ENCODE assay signal across 18 cellular contexts in the genomic region with DNA sequence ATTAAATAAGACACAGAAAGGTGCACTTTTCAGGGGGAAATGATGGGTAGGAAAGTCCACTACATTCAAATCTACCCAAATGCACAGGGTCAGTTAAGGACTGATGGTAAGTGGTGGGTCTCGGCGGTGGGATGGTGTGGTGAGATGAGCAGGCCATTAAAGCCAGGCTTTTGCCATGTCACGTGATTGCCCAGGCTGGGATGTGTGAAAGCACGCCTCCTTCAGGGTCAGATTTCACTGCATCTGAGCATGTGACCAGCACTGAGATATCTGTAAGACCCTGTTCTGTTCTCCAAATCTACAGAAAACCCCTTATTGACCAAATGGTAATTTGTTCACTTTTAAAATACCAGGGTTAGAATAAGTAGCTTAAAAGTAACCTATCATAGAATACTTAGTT.
DNase-seq lines count a peak whose midpoint lies in the region; ATAC-seq, FAIRE-seq and TF ChIP-seq lines count a peak whose summit lies in the region.
"Had no signal": no experiment of that assay in that cellular context is flagged by ENCODE, and none has a peak within 500 bp of the region (broad histone marks: within the 10 kb centered on the region; RNA-seq: fewer than 3 reads in every experiment).

No MANE protein-coding gene starts in this region.

- H4K5ac ChIP-seq in mesendoderm (ENCODE audit: low read length), result no peak overlapping the region

- intact Hi-C loops in HepG2 (cut with micrococcal nuclease; ENCODE audit: unreplicated experiment), result no loop called here
- intact Hi-C loops in right lobe of liver (cut with DNase I), result no loop called here
- intact Hi-C loops in HCT116 (cut with micrococcal nuclease), result no loop called here
- intact Hi-C loops in GM12878 (cut with micrococcal nuclease; ENCODE audit: unreplicated experiment), result no loop called here

- no peak overlapping the region for H3K27ac ChIP-seq in HepG2 (ENCODE audit: extremely low read length, insufficient read depth, low read length)
- no peak overlapping the region for H3K27ac ChIP-seq in right lobe of liver
- no peak overlapping the region for H3K27ac ChIP-seq in HCT116 (ENCODE audit: low read depth, low read length)
- H3K27ac ChIP-seq in GM12878 (ENCODE audit: control insufficient read depth, insufficient read depth), result no peak overlapping the region
- no peak overlapping the region for H3K27ac ChIP-seq in mesendoderm (ENCODE audit: low read depth, low read length)

- no peak overlapping the region for H4K8ac ChIP-seq in mesendoderm (ENCODE audit: low read depth, low read length)

- H2BK15ac ChIP-seq in mesendoderm (replicated peaks; ENCODE audit: low read depth), result no peak overlapping the region

- H3K9me2 ChIP-seq in HCT116 (ENCODE audit: insufficient read depth), result no peaks in the 10 kb centered on the region

- H2AFZ ChIP-seq in HepG2 (ENCODE audit: low read length) (no peak overlapping the region), HCT116 (ENCODE audit: low read depth, low read length, poor library complexity, severe bottlenecking) (no peak overlapping the region), GM12878 (ENCODE audit: control insufficient read depth, low read depth, low read length) (no peak overlapping the region)

- H3K4me3 ChIP-seq in HepG2 (replicated peaks in 1 of 3; ENCODE audit: insufficient read depth in 1 of 3, low read depth in 2 of 3, low read length in 3 of 3) (no peak overlapping the region), right lobe of liver (no peak overlapping the region), HCT116 (replicated peaks in 1 of 2; ENCODE audit: low read depth in 1 of 2, low read length in 2 of 2) (no peak overlapping the region), GM12878 (no peak overlapping the region), mesendoderm (ENCODE audit: low read length) (no peak overlapping the region)

- TF ChIP-seq POLR2A in HepG2 (IDR thresholded peaks at IDR 0.05; ENCODE audit: insufficient read depth in 1 of 2, low read depth in 2 of 2, low read length in 2 of 2) (no peak), right lobe of liver (IDR thresholded peaks at IDR 0.05) (no peak), HCT116 (IDR thresholded peaks at IDR 0.05; ENCODE audit: borderline replicate concordance, extremely low read depth, insufficient read depth, insufficient read length) (no peak), GM12878 (IDR thresholded peaks at IDR 0.05; ENCODE audit: low read depth, low read length) (no peak)

- no peak overlapping the region for H3K9ac ChIP-seq in HepG2 (ENCODE audit: insufficient read depth, low read depth, low read length)
- no peak overlapping the region for H3K9ac ChIP-seq in HCT116 (ENCODE audit: low read length)
- H3K9ac ChIP-seq in GM12878 (ENCODE audit: control insufficient read depth, insufficient read depth, low read length), result no peak overlapping the region
- H3K9ac ChIP-seq in mesendoderm (ENCODE audit: low read length), result no peak overlapping the region

- H3K23ac ChIP-seq in mesendoderm (ENCODE audit: low read length), result no peak overlapping the region

- no peak overlapping the region for H3K4ac ChIP-seq in mesendoderm (ENCODE audit: low read depth, low read length)

- H2AK5ac ChIP-seq in mesendoderm (ENCODE audit: low read length), result no peak overlapping the region

- in situ Hi-C loops in HepG2 (cut with HindIII; ENCODE audit: extremely low pct_ligation_motif_present, low pct_unique_long_range_greater_than_20kb) (no loop called here), GM12878 (cut with MboI) (no loop called here)

- CTCF ChIA-PET in HepG2 (lab: Yijun Ruan, JAX; ENCODE audit: low intra/inter-chr PET ratio, low total read pairs) (no interaction called here), HCT116 (lab: Charles Lee) (no interaction called here), GM12878 (lab: Yijun Ruan, JAX) (no interaction called here)

- H3K56ac ChIP-seq in mesendoderm (ENCODE audit: low read length), result no peak overlapping the region

- H2BK5ac ChIP-seq in mesendoderm (ENCODE audit: low read length), result no peak overlapping the region

- H3K9me3 ChIP-seq in HepG2 (ENCODE audit: low read length) (no peaks in the 10 kb centered on the region), right lobe of liver (no peaks in the 10 kb centered on the region), HCT116 (ENCODE audit: control insufficient read depth in 1 of 2, insufficient read depth in 1 of 2, low read depth in 1 of 2, low read length in 2 of 2) (no peaks in the 10 kb centered on the region), GM12878 (replicated peaks; ENCODE audit: control insufficient read depth, insufficient read depth, low read length) (no peaks in the 10 kb centered on the region)
- H3K9me3 ChIP-seq: BE2C had no signal

- BruUV-seq in HepG2 (replicated peaks; lab: Mats Ljungman, UMichigan), result no TSS peak
- BruUV-seq in HCT116 (replicated peaks; lab: Mats Ljungman, UMichigan), result no TSS peak
- BruUV-seq in GM12878 (replicated peaks; lab: Mats Ljungman, UMichigan), result no TSS peak

- TF ChIP-seq CTCF in HepG2 (CRISPR knock-in tag; IDR thresholded peaks at IDR 0.05), result no peak
- TF ChIP-seq CTCF in right lobe of liver (IDR thresholded peaks at IDR 0.05), result no peak
- no peak for TF ChIP-seq CTCF in HCT116 (IDR thresholded peaks at IDR 0.05 in 2 of 3, conservative IDR thresholded peaks at IDR 0.05 in 1 of 3; ENCODE audit: borderline replicate concordance in 1 of 3, insufficient read depth in 1 of 3, low read depth in 2 of 3, low read length in 2 of 3)
- no peak for TF ChIP-seq CTCF in GM12878 (IDR thresholded peaks at IDR 0.05 in 2 of 3, conservative IDR thresholded peaks at IDR 0.05 in 1 of 3; ENCODE audit: control insufficient read depth in 2 of 3, extremely low read depth in 1 of 3, insufficient read depth in 1 of 3, low read depth in 3 of 3, low read length in 3 of 3)

- no peak overlapping the region for H2BK120ac ChIP-seq in mesendoderm (ENCODE audit: low read depth, low read length)

- DNase-seq in HepG2 (ENCODE audit: low spot score) (no peak), right lobe of liver (no peak), HCT116 (ENCODE audit: low read depth, low spot score) (no peak), GM12878 (ENCODE audit: low read depth, low spot score) (no peak), mesendoderm (peak; percentile 23), Kasumi-1 (lab: John Stamatoyannopoulos, UW) (no peak), RKO (ENCODE audit: low spot score) (no peak)
- DNase-seq: ACHN; BE2C; C1 segment of cervical spinal cord; CD4-positive, CD25-positive, alpha-beta regulatory T cell; CD8-positive, alpha-beta memory T cell; COR-L47; DMS153; DMS79; GDM1; Karpas-422 had no signal

- no peaks in the 10 kb centered on the region for H3K79me2 ChIP-seq in HepG2 (ENCODE audit: insufficient read depth, low read length)
- no peaks in the 10 kb centered on the region for H3K79me2 ChIP-seq in HCT116 (ENCODE audit: insufficient read depth, low read length)
- no peaks in the 10 kb centered on the region for H3K79me2 ChIP-seq in GM12878 (ENCODE audit: control insufficient read depth, insufficient read depth, low read length)
- no peaks in the 10 kb centered on the region for H3K79me2 ChIP-seq in mesendoderm (ENCODE audit: control insufficient read depth, insufficient read depth, low read length)

- POLR2A ChIA-PET in HepG2 (lab: Yijun Ruan, JAX), result no interaction called here
- POLR2A ChIA-PET in HCT116 (lab: Charles Lee), result no interaction called here
- POLR2A ChIA-PET in GM12878 (lab: Charles Lee), result no interaction called here

- H3K36me3 ChIP-seq in HepG2 (replicated peaks in 1 of 2; ENCODE audit: control insufficient read depth in 1 of 2, insufficient read depth in 2 of 2, low read length in 2 of 2) (no peaks in the 10 kb centered on the region), right lobe of liver (no peaks in the 10 kb centered on the region), HCT116 (ENCODE audit: control insufficient read depth in 1 of 2, insufficient read depth in 2 of 2, low read length in 2 of 2) (no peaks in the 10 kb centered on the region), GM12878 (ENCODE audit: control insufficient read depth in 2 of 2, insufficient read depth in 2 of 2, low read length in 1 of 2) (no peaks in the 10 kb centered on the region), mesendoderm (ENCODE audit: control insufficient read depth, insufficient read depth, low read length) (no peaks in the 10 kb centered on the region)
- H3K36me3 ChIP-seq: BE2C had no signal

- ATAC-seq in HepG2 (no peak), right lobe of liver (no peak), HCT116 (no peak), GM12878 (no peak), HG02623 (IDR thresholded peaks at IDR 0.05; ENCODE audit: unreplicated experiment) (no peak)

- H3K4me2 ChIP-seq in HepG2 (ENCODE audit: low read depth, low read length), result no peak overlapping the region
- no peak overlapping the region for H3K4me2 ChIP-seq in HCT116 (ENCODE audit: low read length)
- no peak overlapping the region for H3K4me2 ChIP-seq in GM12878 (ENCODE audit: control insufficient read depth, insufficient read depth)
- H3K4me2 ChIP-seq in mesendoderm (ENCODE audit: low read length), result no peak overlapping the region

- SMC1A ChIA-PET in GM12878 (lab: Charles Lee; ENCODE audit: uncharacterized antibody, unreplicated experiment), result no interaction called here

- TF ChIP-seq EP300 in HepG2 (IDR thresholded peaks at IDR 0.05; ENCODE audit: low read depth in 2 of 2, low read length in 2 of 2), result no peak
- no peak for TF ChIP-seq EP300 in HepG2 (CRISPR knock-in tag; IDR thresholded peaks at IDR 0.05; ENCODE audit: borderline replicate concordance)
- no peak for TF ChIP-seq EP300 in GM12878 (IDR thresholded peaks at IDR 0.05; ENCODE audit: borderline replicate concordance in 1 of 2, control insufficient read depth in 1 of 2, low read depth in 2 of 2, low read length in 2 of 2)

- no peak overlapping the region for H3K18ac ChIP-seq in mesendoderm (ENCODE audit: low read length)

- TF ChIP-seq RAD21 in HepG2 (CRISPR knock-in tag; IDR thresholded peaks at IDR 0.05) (no peak), HCT116 (IDR thresholded peaks at IDR 0.05; ENCODE audit: low read depth) (no peak), GM12878 (IDR thresholded peaks at IDR 0.05; ENCODE audit: insufficient read depth, low read depth, low read length) (no peak)

- H4K20me1 ChIP-seq in HepG2 (ENCODE audit: insufficient read depth, low read length) (no peaks in the 10 kb centered on the region), HCT116 (ENCODE audit: insufficient read depth) (no peaks in the 10 kb centered on the region), GM12878 (ENCODE audit: control insufficient read depth, insufficient read depth) (no peaks in the 10 kb centered on the region)

- H3K79me1 ChIP-seq in mesendoderm (ENCODE audit: low read length), result no peaks in the 10 kb centered on the region

- 77% methylated on average over 2 of the region's 4 CpGs for WGBS in HepG2 (ENCODE audit: low lambda C conversion rate)
- no CpG with 5 or more reads among the region's 4 CpGs for WGBS in right lobe of liver (ENCODE audit: insufficient coverage, low coverage, low lambda C conversion rate, missing lambda C conversion rate)
- WGBS in GM12878 (ENCODE audit: insufficient coverage, insufficient replicate concordance, low lambda C conversion rate, missing lambda C conversion rate), result 56% methylated on average over 4 of the region's 4 CpGs
- no CpG with 5 or more reads among the region's 4 CpGs for WGBS in mesendoderm (ENCODE audit: extremely low coverage, insufficient coverage, low lambda C conversion rate)

- no peaks in the 10 kb centered on the region for H3K27me3 ChIP-seq in HepG2 (ENCODE audit: control insufficient read depth in 1 of 2, insufficient read depth in 2 of 2, low read length in 2 of 2)
- no peaks in the 10 kb centered on the region for H3K27me3 ChIP-seq in right lobe of liver
- H3K27me3 ChIP-seq in HCT116 (ENCODE audit: insufficient read depth, low read length), result peaks cover 14% of the 10 kb centered on the region
- no peaks in the 10 kb centered on the region for H3K27me3 ChIP-seq in GM12878 (replicated peaks in 1 of 2; ENCODE audit: control insufficient read depth in 2 of 2, insufficient read depth in 2 of 2, low read length in 1 of 2)
- no peaks in the 10 kb centered on the region for H3K27me3 ChIP-seq in mesendoderm (ENCODE audit: insufficient read depth, low read length, poor library complexity)
- H3K27me3 ChIP-seq: BE2C had no signal

- FAIRE-seq in HepG2 (lab: Jason Lieb, UNC), result no peak
- no peak for FAIRE-seq in GM12878 (lab: Jason Lieb, UNC)

- RAD21 ChIA-PET in HCT116 (lab: Charles Lee; ENCODE audit: low non-redundant PET in 1 of 2, low total read pairs in 2 of 2, uncharacterized antibody in 2 of 2, unreplicated experiment in 2 of 2) (no interaction called here), GM12878 (lab: Charles Lee; ENCODE audit: unreplicated experiment) (no interaction called here)

- no peaks in the 10 kb centered on the region for H3K4me1 ChIP-seq in HepG2 (ENCODE audit: insufficient read depth, low read length)
- no peaks in the 10 kb centered on the region for H3K4me1 ChIP-seq in right lobe of liver
- H3K4me1 ChIP-seq in HCT116 (ENCODE audit: control insufficient read depth in 1 of 2, insufficient read depth in 2 of 2, low read length in 2 of 2), result no peaks in the 10 kb centered on the region
- H3K4me1 ChIP-seq in GM12878 (ENCODE audit: control insufficient read depth, insufficient read depth, low read length), result no peaks in the 10 kb centered on the region
- peaks cover 4% of the 10 kb centered on the region for H3K4me1 ChIP-seq in mesendoderm (ENCODE audit: control insufficient read depth, low read depth, low read length)
